Comparison of ENCODE assay signal across 21 cellular contexts in genomic region chr5:136749016-136749415, GRCh38.
"Had no signal": no experiment of that assay in that cellular context is flagged by ENCODE, and none has a peak within 500 bp of the region (broad histone marks: within the 10 kb centered on the region; RNA-seq: fewer than 3 reads in every experiment).

No MANE protein-coding gene starts in this region.

- H3K36me3 ChIP-seq: cardiac muscle cell, heart left ventricle, neutrophil had no signal

- ATAC-seq: activated CD8-positive, alpha-beta memory T cell treated with anti-CD3 and anti-CD28 coated beads, Interleukin-2, amount 10 ng/mL, durations not matched to agents 7 days and 5 days; activated T-helper 17 cell treated with anti-CD3 and anti-CD28 coated beads, Interleukin-2, amount 50 U/mL, for 72 hours; heart left ventricle; left cardiac atrium; natural killer cell; SK-N-SH treated with all-trans-retinoic acid at 6 μM for 48 hours; stimulated activated naive B cell treated with anti-CD40 and anti-IgM and Interleukin-4, amounts not matched to agents 10 μg/mL and 1 μg/mL and 100 μg/mL, for 72 hours had no signal

- DNase-seq: activated CD4-positive, alpha-beta memory T cell treated with anti-CD3 and anti-CD28 coated beads, Interleukin-2, amount 10 ng/mL, durations not matched to agents 7 days and 5 days; activated CD4-positive, alpha-beta T cell treated with anti-CD3 and anti-CD28 coated beads for 48 hours; activated CD4-positive, CD25-positive, alpha-beta regulatory T cell; activated CD8-positive, alpha-beta memory T cell treated with anti-CD3 and anti-CD28 coated beads, Interleukin-2, amount 10 ng/mL, durations not matched to agents 7 days and 5 days; activated naive CD4-positive, alpha-beta T cell; activated naive CD8-positive, alpha-beta T cell treated with anti-CD3 and anti-CD28 coated beads for 36 hours; activated T-cell treated with anti-CD3 and anti-CD28 coated beads, Interleukin-2, amount 50 U/mL, for 1 hour; aorta; endodermal cell; heart left ventricle; left cardiac atrium; natural killer cell; posterior cingulate gyrus; retina; stimulated activated naive B cell treated with anti-CD40 and anti-IgM and Interleukin-4, amounts not matched to agents 10 μg/mL and 1 μg/mL and 100 μg/mL, for 72 hours; T-helper 1 cell; T1000 had no signal

- H3K4me3 ChIP-seq: cardiac muscle cell, heart left ventricle had no signal

- H3K27me3 ChIP-seq: cardiac muscle cell, heart left ventricle, neutrophil had no signal
